ENCODE assay signal across 1 cellular context in genomic region chr10:91352760-91353159, GRCh38.
TF ChIP-seq lines count a peak whose summit lies in the region.

No MANE protein-coding gene starts in this region.

TF ChIP-seq in SK-N-SH, 30 proteins besides CTCF, POLR2A, EP300 and RAD21 (continued from another document):
- TF ChIP-seq NFIC (IDR thresholded peaks at IDR 0.05; ENCODE audit: borderline replicate concordance), result no peak; the same call in 1 of the 2 replicates
- TF ChIP-seq SMC3 (IDR thresholded peaks at IDR 0.05; ENCODE audit: low read depth, low read length), result no peak
- TF ChIP-seq POLR2AphosphoS5 (IDR thresholded peaks at IDR 0.05; ENCODE audit: low read depth, low read length), result no peak
- TF ChIP-seq TEAD4 (IDR thresholded peaks at IDR 0.05; ENCODE audit: borderline replicate concordance, insufficient read depth), result 0 out of 2 replicates have a peak, but pooled peaks have one; percentile 13
- TF ChIP-seq RXRA (IDR thresholded peaks at IDR 0.05; ENCODE audit: borderline replicate concordance, low read depth), result no peak
- TF ChIP-seq FOXM1 (IDR thresholded peaks at IDR 0.05; ENCODE audit: low read depth), result no peak
- TF ChIP-seq RCOR1 (IDR thresholded peaks at IDR 0.05; ENCODE audit: low read length), result no peak
- no peak for TF ChIP-seq MXI1 (IDR thresholded peaks at IDR 0.05; ENCODE audit: low read depth, low read length)
- no peak for TF ChIP-seq RFX5 (IDR thresholded peaks at IDR 0.05; ENCODE audit: low read length)
- TF ChIP-seq JUND (IDR thresholded peaks at IDR 0.05), result peak; percentile 67
- no peak for TF ChIP-seq ELF1 (IDR thresholded peaks at IDR 0.05)
- TF ChIP-seq YY1 (IDR thresholded peaks at IDR 0.05; ENCODE audit: low read depth), result no peak
- TF ChIP-seq ZBTB33 (IDR thresholded peaks at IDR 0.05; ENCODE audit: borderline replicate concordance, low read depth), result no peak
